1 cellular context compared by ENCODE assay signal in genomic region chr4:75662626-75663025, GRCh38.
TF ChIP-seq lines count a peak whose summit lies in the region.

No MANE protein-coding gene starts in this region.

TF ChIP-seq in IMR-90, 13 proteins besides CTCF, POLR2A, EP300 and RAD21:
- no peak for TF ChIP-seq USF2 (IDR thresholded peaks at IDR 0.05; ENCODE audit: low read depth, low read length)
- TF ChIP-seq NFE2L2 (IDR thresholded peaks at IDR 0.05; ENCODE audit: low read depth, low read length): no peak
- no peak for TF ChIP-seq MXI1 (IDR thresholded peaks at IDR 0.05; ENCODE audit: borderline replicate concordance, low read depth, low read length)
- no peak for TF ChIP-seq ELK1 (IDR thresholded peaks at IDR 0.05; ENCODE audit: borderline replicate concordance, low read depth, low read length)
- TF ChIP-seq MAZ (IDR thresholded peaks at IDR 0.05; ENCODE audit: borderline replicate concordance, low read depth, low read length): no peak
- TF ChIP-seq RCOR1 (IDR thresholded peaks at IDR 0.05; ENCODE audit: insufficient replicate concordance, low read length): no peak
- no peak for TF ChIP-seq CEBPB (IDR thresholded peaks at IDR 0.05; ENCODE audit: low read depth, low read length)
- TF ChIP-seq MAFK (IDR thresholded peaks at IDR 0.05; ENCODE audit: low read depth, low read length): no peak
- TF ChIP-seq FOS (IDR thresholded peaks at IDR 0.05; ENCODE audit: low read depth, low read length): no peak
- no peak for TF ChIP-seq BHLHE40 (IDR thresholded peaks at IDR 0.05; ENCODE audit: low read depth, low read length)
- no peak for TF ChIP-seq SMC3 (IDR thresholded peaks at IDR 0.05; ENCODE audit: low read depth, low read length)
- no peak for TF ChIP-seq CHD1 (IDR thresholded peaks at IDR 0.05; ENCODE audit: low read depth, low read length)
- TF ChIP-seq RFX5 (IDR thresholded peaks at IDR 0.05; ENCODE audit: low read depth, low read length): no peak
